Comparison of ENCODE assay signal across 21 cellular contexts in the genomic region with DNA sequence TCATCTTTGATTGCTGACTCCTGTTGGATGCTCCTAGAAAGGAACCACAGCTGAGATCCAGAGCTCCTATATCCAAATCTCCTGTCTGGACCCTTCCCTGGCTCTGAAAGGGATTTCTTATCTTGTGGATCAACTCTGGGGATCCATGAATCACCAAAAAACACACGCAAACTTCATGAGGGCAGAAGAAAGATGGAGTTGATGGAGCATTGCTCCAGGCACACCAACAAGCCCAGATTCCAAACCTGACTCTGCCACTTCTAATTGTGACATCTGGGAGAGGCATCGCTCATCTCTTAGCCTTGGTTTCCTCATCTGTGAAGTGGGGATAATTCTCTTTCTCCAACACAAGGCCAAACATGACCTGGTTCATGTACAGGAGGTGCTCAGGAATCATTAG. TPM values are rescaled to one million over a fixed set of nuclear protein-coding genes. Genes with fewer than 3 reads are reported as not detected.
A peak's percentile ranks its signal among the peaks of the same experiment; 100 is the strongest.
DNase-seq lines count a peak whose midpoint lies in the region; ATAC-seq and TF ChIP-seq lines count a peak whose summit lies in the region.
"Had no signal": no experiment of that assay in that cellular context is flagged by ENCODE, and none has a peak within 500 bp of the region (broad histone marks: within the 10 kb centered on the region; RNA-seq: fewer than 3 reads in every experiment).

No MANE protein-coding gene starts in this region.

- CTCF ChIA-PET in IMR-90 (lab: Yijun Ruan, JAX) (interaction anchor here (1.0 to 4.3 kb wide), 3 partner anchors 33 to 82 kb away, joined by 3 to 18 read pairs (median 3); no protein-coding TSS in a partner anchor), Caco-2 (lab: Charles Lee) (interaction anchor here (0.5 to 7.0 kb wide), 4 partner anchors 18 to 123 kb away, joined by 3 to 203 read pairs (median 22); no protein-coding TSS in a partner anchor)

- no peaks in the 10 kb centered on the region for H3K79me1 ChIP-seq in IMR-90 (ENCODE audit: low read depth in 1 of 2, low read length in 2 of 2)

- no TSS peak for BruUV-seq in IMR-90 (replicated peaks; lab: Mats Ljungman, UMichigan)
- no TSS peak for BruUV-seq in Caco-2 (replicated peaks; lab: Mats Ljungman, UMichigan)

- no peak overlapping the region for H2BK15ac ChIP-seq in IMR-90 (ENCODE audit: low read depth, low read length)

- no peak overlapping the region for H3K56ac ChIP-seq in IMR-90 (ENCODE audit: extremely low read depth, insufficient read depth, low read length)

- TF ChIP-seq POLR2A in IMR-90 (IDR thresholded peaks at IDR 0.05; ENCODE audit: low read depth, low read length), result no peak

- no peak overlapping the region for H2AK5ac ChIP-seq in IMR-90 (ENCODE audit: low read depth, low read length)

- H2AK9ac ChIP-seq in IMR-90 (replicated peaks; ENCODE audit: low read depth, low read length, poor library complexity), result no peak overlapping the region

- peaks cover 15% of the 10 kb centered on the region for H3K4me1 Mint-ChIP-seq in activated naive CD8-positive, alpha-beta T cell (ENCODE audit: low read depth)
- peaks cover 14% of the 10 kb centered on the region for H3K4me1 Mint-ChIP-seq in activated naive CD8-positive, alpha-beta T cell treated with anti-CD3 and anti-CD28 coated beads, Interleukin-2, amount 50 U/mL, for 24 hours
- H3K4me1 Mint-ChIP-seq in neural progenitor cell, result no peaks in the 10 kb centered on the region
- H3K4me1 Mint-ChIP-seq in stimulated activated naive B cell treated with anti-CD40 and anti-IgM and Interleukin-4, amounts not matched to agents 10 μg/mL and 1 μg/mL and 100 μg/mL, for 72 hours, result peaks cover 12 to 20% of the 10 kb centered on the region in 2 donors
- H3K4me1 Mint-ChIP-seq in Caco-2 (ENCODE audit: low read depth, unreplicated experiment), result no peaks in the 10 kb centered on the region
- peaks cover 14% of the 10 kb centered on the region for H3K4me1 Mint-ChIP-seq in activated T-cell treated with anti-CD3 and anti-CD28 coated beads, Interleukin-2, amount 50 U/mL, for 24 hours (ENCODE audit: low read depth)
- H3K4me1 Mint-ChIP-seq: GM23338 had no signal

- H3K4me2 ChIP-seq in IMR-90 (ENCODE audit: low read depth, low read length), result no peak overlapping the region
- no peak overlapping the region for H3K4me2 ChIP-seq in neural progenitor cell
- H3K4me2 ChIP-seq: A549, BLaER1, GM23338 had no signal

- no peaks in the 10 kb centered on the region for H4K20me1 ChIP-seq in IMR-90 (ENCODE audit: insufficient read depth, low read length)
- H4K20me1 ChIP-seq in neural progenitor cell (ENCODE audit: low read depth), result no peaks in the 10 kb centered on the region
- H4K20me1 ChIP-seq: BLaER1 had no signal

- H3K9me3 ChIP-seq in IMR-90 (ENCODE audit: control insufficient read depth, insufficient read depth, low read length), result peaks cover 6% of the 10 kb centered on the region; the same call in 1 of the 2 replicates
- H3K9me3 ChIP-seq in neural progenitor cell (ENCODE audit: low read depth), result no peaks in the 10 kb centered on the region
- no peaks in the 10 kb centered on the region for H3K9me3 ChIP-seq in Caco-2
- H3K9me3 ChIP-seq: A549, BLaER1 had no signal

- H4K8ac ChIP-seq in IMR-90 (ENCODE audit: low read depth in 2 of 2, low read length in 2 of 2), result no peak overlapping the region

- H3K36me3 ChIP-seq in IMR-90 (ENCODE audit: control insufficient read depth, insufficient read depth, low read length) (no peaks in the 10 kb centered on the region), neural progenitor cell (no peaks in the 10 kb centered on the region), Caco-2 (ENCODE audit: control insufficient read depth, insufficient read depth, low read length) (no peaks in the 10 kb centered on the region)
- H3K36me3 ChIP-seq: BLaER1 had no signal

- peak overlapping the region; percentile 60; the same call in 1 of the 2 replicates for H3K18ac ChIP-seq in IMR-90 (ENCODE audit: low read depth, low read length)

- H3F3A ChIP-seq in neural progenitor cell (ENCODE audit: low read depth), result no peaks in the 10 kb centered on the region

- no peaks in the 10 kb centered on the region; the same call in 1 of the 2 replicates for H3K9me1 ChIP-seq in IMR-90 (ENCODE audit: insufficient read depth, low read length)

- intact Hi-C loops in IMR-90 (cut with micrococcal nuclease), result loop anchor here (10.0 kb wide), 1 partner anchor 681 kb away; no protein-coding TSS in a partner anchor
- intact Hi-C loops in Caco-2 (cut with micrococcal nuclease; ENCODE audit: unreplicated experiment), result no loop called here

- H3K4me3 ChIP-seq in IMR-90 (ENCODE audit: insufficient read depth, low read depth, low read length) (no peak overlapping the region), neural progenitor cell (no peak overlapping the region), Caco-2 (ENCODE audit: low read depth, low read length) (no peak overlapping the region)
- H3K4me3 ChIP-seq: A549, BLaER1, GM23338 had no signal

- H2BK20ac ChIP-seq in IMR-90 (ENCODE audit: low read depth, low read length), result no peak overlapping the region

- peak overlapping the region; percentile 30; the same call in 1 of the 2 replicates for H4K5ac ChIP-seq in IMR-90 (ENCODE audit: low read depth, low read length)

- POLR2A ChIA-PET in IMR-90 (lab: Charles Lee; ENCODE audit: unreplicated experiment), result no interaction called here
- POLR2A ChIA-PET in Caco-2 (lab: Charles Lee), result no interaction called here

- no peak for DNase-seq in activated naive CD8-positive, alpha-beta T cell treated with anti-CD3 and anti-CD28 coated beads, Interleukin-2, amount 50 U/mL, for 24 hours
- DNase-seq in IMR-90 (no peak), neural progenitor cell (ENCODE audit: low spot score) (no peak), Caco-2 (no peak), SKM-1 treated with dmso at 0.1 percent for 144 hours (lab: John Stamatoyannopoulos, UW; ENCODE audit: unreplicated experiment) (no peak)
- DNase-seq in stimulated activated naive B cell treated with anti-CD40 and anti-IgM and Interleukin-4, amounts not matched to agents 10 μg/mL and 1 μg/mL and 100 μg/mL, for 72 hours, result no peak
- DNase-seq in activated T-cell treated with anti-CD3 and anti-CD28 coated beads, Interleukin-2, amount 50 U/mL, for 24 hours, result no peak
- DNase-seq: AML-193; CD4-positive, alpha-beta memory T cell; DMS 273 treated with DMSO at 0.1 percent for 48 hours; DMS53; DND-41; HCEC 1CT had no signal

- no peak for ATAC-seq in activated naive CD8-positive, alpha-beta T cell treated with anti-CD3 and anti-CD28 coated beads, Interleukin-2, amount 50 U/mL, for 24 hours
- ATAC-seq in IMR-90 (ENCODE audit: low read depth), result no peak
- ATAC-seq in stimulated activated naive B cell treated with anti-CD40 and anti-IgM and Interleukin-4, amounts not matched to agents 10 μg/mL and 1 μg/mL and 100 μg/mL, for 72 hours (replicated peaks), result no peak
- ATAC-seq: A549, GM23338 had no signal

- no peak overlapping the region for H3K14ac ChIP-seq in IMR-90 (replicated peaks; ENCODE audit: low read depth, low read length)

- no peak overlapping the region for H3K4ac ChIP-seq in IMR-90 (ENCODE audit: low read depth, low read length)

- no peaks in the 10 kb centered on the region for H3K79me2 ChIP-seq in neural progenitor cell (ENCODE audit: low read depth)

- TF ChIP-seq RAD21 in IMR-90 (IDR thresholded peaks at IDR 0.05; ENCODE audit: low read length), result no peak

- no peak overlapping the region for H3K23ac ChIP-seq in IMR-90 (ENCODE audit: low read depth, low read length)

- H3K27ac ChIP-seq in IMR-90 (ENCODE audit: insufficient read depth, low read length) (no peak overlapping the region), neural progenitor cell (no peak overlapping the region)
- H3K27ac ChIP-seq: 22Rv1, A549, BLaER1, HL-60 had no signal

- H3K36me3 Mint-ChIP-seq in activated naive CD8-positive, alpha-beta T cell, result no peaks in the 10 kb centered on the region
- H3K36me3 Mint-ChIP-seq in activated naive CD8-positive, alpha-beta T cell treated with anti-CD3 and anti-CD28 coated beads, Interleukin-2, amount 50 U/mL, for 24 hours (ENCODE audit: low read depth), result peaks cover 4% of the 10 kb centered on the region
- no peaks in the 10 kb centered on the region for H3K36me3 Mint-ChIP-seq in neural progenitor cell
- H3K36me3 Mint-ChIP-seq in stimulated activated naive B cell treated with anti-CD40 and anti-IgM and Interleukin-4, amounts not matched to agents 10 μg/mL and 1 μg/mL and 100 μg/mL, for 72 hours, result peaks cover 7 to 42% of the 10 kb centered on the region in 2 donors
- H3K36me3 Mint-ChIP-seq in Caco-2 (ENCODE audit: insufficient read depth, unreplicated experiment), result peaks cover 5% of the 10 kb centered on the region
- peaks cover 19% of the 10 kb centered on the region for H3K36me3 Mint-ChIP-seq in activated T-cell treated with anti-CD3 and anti-CD28 coated beads, Interleukin-2, amount 50 U/mL, for 24 hours (ENCODE audit: low read depth)

- in situ Hi-C loops in IMR-90 (cut with MboI; ENCODE audit: low sequenced_read_pairs), result no loop called here

- no CpG with 5 or more reads among the region's 2 CpGs for WGBS in IMR-90 (ENCODE audit: extremely low coverage in 2 of 2, insufficient read length in 1 of 2), 2 experiments

- H3K9ac ChIP-seq in IMR-90 (ENCODE audit: low read depth, low read length) (no peak overlapping the region), neural progenitor cell (no peak overlapping the region)
- H3K9ac ChIP-seq: BLaER1 had no signal

- H3K27ac Mint-ChIP-seq in activated naive CD8-positive, alpha-beta T cell, result peak overlapping the region; percentile 58
- no peak overlapping the region for H3K27ac Mint-ChIP-seq in activated naive CD8-positive, alpha-beta T cell treated with anti-CD3 and anti-CD28 coated beads, Interleukin-2, amount 50 U/mL, for 24 hours
- H3K27ac Mint-ChIP-seq in neural progenitor cell (peak overlapping the region; percentile 60), Caco-2 (ENCODE audit: unreplicated experiment) (no peak overlapping the region)
- peak overlapping the region; percentile 56 for H3K27ac Mint-ChIP-seq in stimulated activated naive B cell treated with anti-CD40 and anti-IgM and Interleukin-4, amounts not matched to agents 10 μg/mL and 1 μg/mL and 100 μg/mL, for 72 hours
- H3K27ac Mint-ChIP-seq in activated T-cell treated with anti-CD3 and anti-CD28 coated beads, Interleukin-2, amount 50 U/mL, for 24 hours, result no peak overlapping the region

- H2AFZ ChIP-seq in IMR-90 (replicated peaks; ENCODE audit: low read length, poor library complexity) (no peak overlapping the region), neural progenitor cell (replicated peaks) (no peak overlapping the region)
- H2AFZ ChIP-seq: GM23338 had no signal

- H3K4me3 Mint-ChIP-seq in activated naive CD8-positive, alpha-beta T cell, result no peak overlapping the region
- H3K4me3 Mint-ChIP-seq in activated naive CD8-positive, alpha-beta T cell treated with anti-CD3 and anti-CD28 coated beads, Interleukin-2, amount 50 U/mL, for 24 hours, result no peak overlapping the region
- no peak overlapping the region for H3K4me3 Mint-ChIP-seq in neural progenitor cell
- H3K4me3 Mint-ChIP-seq in stimulated activated naive B cell treated with anti-CD40 and anti-IgM and Interleukin-4, amounts not matched to agents 10 μg/mL and 1 μg/mL and 100 μg/mL, for 72 hours, result no peak overlapping the region
- H3K4me3 Mint-ChIP-seq in Caco-2 (ENCODE audit: unreplicated experiment), result no peak overlapping the region
- no peak overlapping the region for H3K4me3 Mint-ChIP-seq in activated T-cell treated with anti-CD3 and anti-CD28 coated beads, Interleukin-2, amount 50 U/mL, for 24 hours
- H3K4me3 Mint-ChIP-seq: CD14-positive monocyte, GM23338 had no signal

- dilution Hi-C loops in IMR-90 (cut with HindIII; ENCODE audit: low sequenced_read_pairs, unreplicated experiment), result no loop called here

- H4K91ac ChIP-seq in IMR-90 (ENCODE audit: insufficient read depth, low read depth, low read length), result peak overlapping the region; percentile 49; the same call in 1 of the 2 replicates

- H3K27me3 ChIP-seq in IMR-90 (ENCODE audit: control insufficient read depth, insufficient read depth, low read length) (peaks cover 23% of the 10 kb centered on the region), neural progenitor cell (peaks cover 34% of the 10 kb centered on the region), Caco-2 (replicated peaks; ENCODE audit: control insufficient read depth, insufficient read depth, low read length) (no peaks in the 10 kb centered on the region)

- H3K9me3 Mint-ChIP-seq in activated naive CD8-positive, alpha-beta T cell (ENCODE audit: low read depth), result no peaks in the 10 kb centered on the region
- no peaks in the 10 kb centered on the region for H3K9me3 Mint-ChIP-seq in activated naive CD8-positive, alpha-beta T cell treated with anti-CD3 and anti-CD28 coated beads, Interleukin-2, amount 50 U/mL, for 24 hours
- H3K9me3 Mint-ChIP-seq in neural progenitor cell, result no peaks in the 10 kb centered on the region
- H3K9me3 Mint-ChIP-seq in stimulated activated naive B cell treated with anti-CD40 and anti-IgM and Interleukin-4, amounts not matched to agents 10 μg/mL and 1 μg/mL and 100 μg/mL, for 72 hours, result no peaks in the 10 kb centered on the region
- H3K9me3 Mint-ChIP-seq in Caco-2 (ENCODE audit: unreplicated experiment), result no peaks in the 10 kb centered on the region
- H3K9me3 Mint-ChIP-seq in activated T-cell treated with anti-CD3 and anti-CD28 coated beads, Interleukin-2, amount 50 U/mL, for 24 hours, result no peaks in the 10 kb centered on the region

- H3K4me1 ChIP-seq in IMR-90 (ENCODE audit: control insufficient read depth, insufficient read depth, low read length), result peaks cover 4% of the 10 kb centered on the region; the same call in 1 of the 2 replicates
- no peaks in the 10 kb centered on the region for H3K4me1 ChIP-seq in neural progenitor cell
- H3K4me1 ChIP-seq in Caco-2, result no peaks in the 10 kb centered on the region
- H3K4me1 ChIP-seq: A549 had no signal

- H2BK120ac ChIP-seq in IMR-90 (ENCODE audit: low read depth, low read length), result 0 out of 2 replicates have a peak overlapping the region, but pooled peaks have one; percentile 5

- H2BK5ac ChIP-seq in IMR-90 (ENCODE audit: low read depth, low read length, poor library complexity, severe bottlenecking), result peak overlapping the region; percentile 49

- H3K27me3 Mint-ChIP-seq in activated naive CD8-positive, alpha-beta T cell, result peaks cover 11% of the 10 kb centered on the region
- peaks cover 24% of the 10 kb centered on the region for H3K27me3 Mint-ChIP-seq in activated naive CD8-positive, alpha-beta T cell treated with anti-CD3 and anti-CD28 coated beads, Interleukin-2, amount 50 U/mL, for 24 hours
- peaks cover 8% of the 10 kb centered on the region for H3K27me3 Mint-ChIP-seq in neural progenitor cell (ENCODE audit: insufficient read depth, low read depth)
- peaks cover 16 to 27% of the 10 kb centered on the region in 2 donors for H3K27me3 Mint-ChIP-seq in stimulated activated naive B cell treated with anti-CD40 and anti-IgM and Interleukin-4, amounts not matched to agents 10 μg/mL and 1 μg/mL and 100 μg/mL, for 72 hours
- no peaks in the 10 kb centered on the region for H3K27me3 Mint-ChIP-seq in Caco-2 (ENCODE audit: insufficient read depth, unreplicated experiment)
- H3K27me3 Mint-ChIP-seq in activated T-cell treated with anti-CD3 and anti-CD28 coated beads, Interleukin-2, amount 50 U/mL, for 24 hours, result peaks cover 26% of the 10 kb centered on the region

- TF ChIP-seq CTCF in IMR-90 (conservative IDR thresholded peaks at IDR 0.05; ENCODE audit: low read depth, low read length) (no peak), neural progenitor cell (IDR thresholded peaks at IDR 0.05) (no peak), Caco-2 (IDR thresholded peaks at IDR 0.05; ENCODE audit: insufficient read depth in 1 of 2, low read depth in 1 of 2, low read length in 1 of 2, severe bottlenecking in 1 of 2, unreplicated experiment in 1 of 2) (no peak)

RNA-seq across cellular contexts. Expression of a gene that starts 6.7 kb away (rescaled TPM):
- 0.54 and 0.56 TPM in 2 replicates for total RNA-seq in IMR-90 (2012; rRNA removed)
- 0.46 and 0.62 TPM in 2 replicates for polyA plus RNA-seq in IMR-90 (2012; rRNA removed)
- 0.48 and 0.85 TPM in 2 replicates for polyA plus RNA-seq in IMR-90 (2012; cell fraction: cytosol; rRNA removed)
- 0.33 and 0.55 TPM in 2 replicates for polyA plus RNA-seq in IMR-90 (2012; cell fraction: nucleus; rRNA removed; ENCODE audit: low replicate concordance)
- total RNA-seq in neural progenitor cell (ENCODE audit: low replicate concordance), result 0.03 TPM in 1 of 2 replicates, not detected in the other
- total RNA-seq in Caco-2 (2022), result 0.09 TPM in 1 of 2 replicates, not detected in the other
- total RNA-seq: HT1080 had no signal
- polyA plus RNA-seq: A549 had no signal

RNA-seq across cellular contexts. Expression of a gene that starts 20.8 kb away (rescaled TPM):
- total RNA-seq in IMR-90 (2012; rRNA removed) (not detected in 2 replicates), neural progenitor cell (ENCODE audit: low replicate concordance) (not detected in 2 replicates), Caco-2 (2022) (not detected in 2 replicates)
- polyA plus RNA-seq in IMR-90 (2012; rRNA removed), result not detected in 2 replicates
- polyA plus RNA-seq in IMR-90 (2012; cell fraction: cytosol; rRNA removed), result not detected in 2 replicates
- not detected in 2 replicates for polyA plus RNA-seq in IMR-90 (2012; cell fraction: nucleus; rRNA removed; ENCODE audit: low replicate concordance)
- total RNA-seq: CD4-positive, alpha-beta memory T cell; GM23338; HT1080 had no signal
- polyA plus RNA-seq: A549; CD14-positive monocyte; CD4-positive, alpha-beta memory T cell; GM23338 had no signal

RNA-seq across cellular contexts. Expression of a gene that starts 30.1 kb away (rescaled TPM):
- total RNA-seq in IMR-90 (2012; rRNA removed), result not detected in 2 replicates
- polyA plus RNA-seq in IMR-90 (2012; rRNA removed), result not detected in 2 replicates
- not detected in 2 replicates for polyA plus RNA-seq in IMR-90 (2012; cell fraction: cytosol; rRNA removed)
- polyA plus RNA-seq in IMR-90 (2012; cell fraction: nucleus; rRNA removed; ENCODE audit: low replicate concordance), result not detected in 2 replicates
- not detected in 2 replicates for total RNA-seq in neural progenitor cell (ENCODE audit: low replicate concordance)
- not detected in 2 replicates for total RNA-seq in Caco-2 (2022)
- total RNA-seq: CD4-positive, alpha-beta memory T cell; GM23338; HT1080 had no signal
- polyA plus RNA-seq: A549; CD14-positive monocyte; CD4-positive, alpha-beta memory T cell; GM23338 had no signal

Comparison
In these comparisons a context has a peak if more than half of its experiments do, and no peak if none do; other contexts are left out.
1. H3K27ac Mint-ChIP-seq: peak in activated naive CD8-positive, alpha-beta T cell (single experiment), neural progenitor cell (single experiment) and stimulated activated naive B cell treated with anti-CD40 and anti-IgM and Interleukin-4, amounts not matched to agents 10 μg/mL and 1 μg/mL and 100 μg/mL, for 72 hours (single experiment); none in activated naive CD8-positive, alpha-beta T cell treated with anti-CD3 and anti-CD28 coated beads, Interleukin-2, amount 50 U/mL, for 24 hours (single experiment), Caco-2 (single experiment) and activated T-cell treated with anti-CD3 and anti-CD28 coated beads, Interleukin-2, amount 50 U/mL, for 24 hours (single experiment).